In the genomic region with DNA sequence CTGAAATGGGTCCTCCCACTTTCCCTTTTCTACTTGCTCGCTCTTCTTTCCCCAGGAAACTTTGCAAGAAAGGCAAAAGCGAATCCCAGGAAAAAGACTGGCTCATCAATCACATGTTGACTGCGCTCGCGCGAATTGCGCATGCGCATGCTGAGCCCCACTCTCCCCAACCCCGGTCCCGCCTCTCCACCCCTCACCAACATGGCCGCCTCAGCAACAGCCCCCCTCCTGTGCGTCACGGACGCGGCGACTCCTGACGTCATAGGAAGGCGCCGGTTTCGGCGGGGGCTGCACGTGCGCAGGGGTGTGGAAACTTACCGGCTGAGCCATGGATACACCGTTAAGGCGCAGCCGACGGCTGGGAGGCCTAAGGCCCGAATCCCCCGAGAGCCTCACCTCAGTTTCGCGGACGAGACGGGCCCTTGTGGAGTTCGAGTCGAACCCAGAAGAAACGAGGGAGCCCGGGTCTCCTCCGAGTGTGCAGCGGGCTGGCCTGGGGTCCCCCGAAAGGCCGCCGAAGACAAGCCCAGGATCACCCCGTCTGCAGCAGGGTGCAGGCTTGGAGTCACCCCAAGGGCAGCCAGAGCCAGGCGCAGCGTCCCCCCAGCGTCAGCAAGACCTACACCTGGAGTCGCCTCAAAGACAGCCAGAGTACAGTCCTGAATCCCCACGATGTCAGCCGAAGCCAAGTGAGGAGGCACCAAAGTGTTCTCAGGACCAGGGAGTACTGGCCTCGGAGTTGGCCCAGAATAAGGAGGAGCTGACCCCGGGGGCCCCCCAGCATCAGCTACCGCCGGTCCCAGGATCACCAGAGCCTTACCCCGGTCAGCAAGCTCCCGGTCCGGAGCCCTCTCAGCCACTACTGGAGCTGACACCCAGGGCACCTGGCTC, we compare ENCODE assay signal across 8 cellular contexts. TPM values are rescaled to one million over a fixed set of nuclear protein-coding genes. Genes with fewer than 3 reads are reported as not detected.
DNase-seq lines count a peak whose midpoint lies in the region; ATAC-seq and TF ChIP-seq lines count a peak whose summit lies in the region.

A gene with protein sequence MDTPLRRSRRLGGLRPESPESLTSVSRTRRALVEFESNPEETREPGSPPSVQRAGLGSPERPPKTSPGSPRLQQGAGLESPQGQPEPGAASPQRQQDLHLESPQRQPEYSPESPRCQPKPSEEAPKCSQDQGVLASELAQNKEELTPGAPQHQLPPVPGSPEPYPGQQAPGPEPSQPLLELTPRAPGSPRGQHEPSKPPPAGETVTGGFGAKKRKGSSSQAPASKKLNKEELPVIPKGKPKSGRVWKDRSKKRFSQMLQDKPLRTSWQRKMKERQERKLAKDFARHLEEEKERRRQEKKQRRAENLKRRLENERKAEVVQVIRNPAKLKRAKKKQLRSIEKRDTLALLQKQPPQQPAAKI (plus strand): TSS at position 317 of the 891 bp plus-strand sequence. CDS start 12 bp downstream, at position 329.

- H3K4me3 ChIP-seq in choroid plexus epithelial cell (ENCODE audit: low read depth, low read length) (peak within 1 kb of the TSS; percentile 90), kidney epithelial cell (ENCODE audit: low read depth, low read length) (peak within 1 kb of the TSS; percentile 66)

- no peak for TF ChIP-seq CTCF in choroid plexus epithelial cell (conservative IDR thresholded peaks at IDR 0.05; ENCODE audit: low read depth, low read length)
- no peak for TF ChIP-seq CTCF in kidney epithelial cell (IDR thresholded peaks at IDR 0.05; ENCODE audit: insufficient read depth, low read length, poor library complexity, severe bottlenecking)

- no peaks in the 10 kb centered on the region for H3K36me3 ChIP-seq in kidney epithelial cell (ENCODE audit: control insufficient read depth, insufficient read depth, low read length)

- DNase-seq in AML-193 (lab: John Stamatoyannopoulos, UW) (peak; percentile 75 to 82), NCI-H510A (lab: John Stamatoyannopoulos, UW) (peak; percentile 92), choroid plexus epithelial cell (ENCODE audit: low read depth) (peak; percentile 97), kidney epithelial cell (ENCODE audit: low read depth) (peak; percentile 82)
- DNase-seq in activated CD4-positive, alpha-beta T cell treated with anti-CD3 and anti-CD28 coated beads for 4 hours: peak; percentile 97 to 99
- peak; percentile 98 for DNase-seq in stimulated activated CD4-positive, alpha-beta T cell treated with anti-CD3 and anti-CD28 coated beads, Interleukin-15, amount 100 ng/mL, for 24 hours

- H3K27me3 ChIP-seq in kidney epithelial cell (ENCODE audit: control insufficient read depth, insufficient read depth, low read length): no peaks in the 10 kb centered on the region

- ATAC-seq in GM19035 (IDR thresholded peaks at IDR 0.05; ENCODE audit: unreplicated experiment) (peak; percentile 77), HG03354 (IDR thresholded peaks at IDR 0.05; ENCODE audit: poor library complexity, severe bottlenecking, unreplicated experiment) (peak; percentile 88)

RNA-seq across cellular contexts. Expression of the gene that starts here (rescaled TPM):
- total RNA-seq in kidney epithelial cell: 53.6 and 54.5 TPM in 2 replicates

Comparison
In these comparisons a context has a peak if more than half of its experiments do, and no peak if none do; other contexts are left out.
1. Peak in every context shown above with its lines: DNase-seq, ATAC-seq and H3K4me3 ChIP-seq.